ENCODE assay signal across 14 cellular contexts in the genomic region with DNA sequence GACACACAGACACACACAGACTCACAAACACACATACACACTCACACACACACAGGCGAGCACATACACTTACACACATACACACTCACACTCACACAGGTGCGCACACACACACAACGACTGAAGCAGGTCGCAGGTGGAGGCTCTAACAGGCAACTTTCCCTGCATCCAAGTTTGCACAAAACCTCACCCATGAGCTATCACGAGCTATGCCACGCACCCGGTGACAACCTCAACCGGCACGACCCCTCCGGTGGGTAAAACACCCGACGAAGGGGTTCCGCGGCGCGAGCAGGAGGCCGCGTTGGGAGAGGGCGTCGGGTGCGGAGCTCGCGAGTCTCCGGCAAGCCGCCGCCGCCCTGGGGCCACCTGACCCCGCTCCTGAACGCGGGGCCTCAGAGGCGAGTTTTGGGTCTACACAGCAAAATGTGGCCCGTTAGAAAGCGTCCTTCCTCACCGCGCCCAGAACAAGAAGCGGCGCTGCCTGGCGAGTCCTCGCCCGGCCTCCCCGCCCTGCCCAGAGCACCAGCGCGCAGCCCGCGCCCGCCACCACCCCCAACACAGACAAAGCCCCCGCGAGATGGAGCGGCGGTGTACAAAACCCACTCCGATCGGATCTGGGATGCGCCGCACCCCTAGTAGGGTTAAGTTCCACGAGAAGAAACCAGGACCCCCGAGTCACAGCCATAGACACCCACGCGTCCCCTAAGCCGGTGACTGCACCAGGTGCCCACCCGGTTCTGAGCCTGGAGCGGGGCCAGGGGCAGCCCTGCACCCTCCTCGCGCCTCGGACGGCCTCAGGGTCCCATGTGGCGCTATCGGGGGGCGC. TPM values are rescaled to one million over a fixed set of nuclear protein-coding genes. Genes with fewer than 3 reads are reported as not detected.
A peak's percentile ranks its signal among the peaks of the same experiment; 100 is the strongest.
DNase-seq lines count a peak whose midpoint lies in the region; ATAC-seq and TF ChIP-seq lines count a peak whose summit lies in the region.
"Had no signal": no experiment of that assay in that cellular context is flagged by ENCODE, and none has a peak within 500 bp of the region (broad histone marks: within the 10 kb centered on the region; RNA-seq: fewer than 3 reads in every experiment).

No MANE protein-coding gene starts in this region.

- CTCF ChIA-PET in mammary epithelial cell (lab: Charles Lee; ENCODE audit: low non-redundant PET): no interaction called here

- peaks cover 6% of the 10 kb centered on the region for H3K4me1 Mint-ChIP-seq in chondrocyte (ENCODE audit: low read depth)
- H3K4me1 Mint-ChIP-seq in naive B cell: peaks cover 6 to 21% (median 15%) of the 10 kb centered on the region in 3 donors
- H3K4me1 Mint-ChIP-seq: activated CD4-positive, alpha-beta T cell treated with anti-CD3 and anti-CD28 coated beads, Interleukin-2, amount 10 ng/mL, durations not matched to agents 24 days and 14 days had no signal

- dilution Hi-C loops in mammary epithelial cell (cut with HindIII; ENCODE audit: low sequenced_read_pairs): no loop called here

- H3K4me3 Mint-ChIP-seq in chondrocyte (ENCODE audit: unreplicated experiment) (peak overlapping the region; percentile 22), naive B cell (peak overlapping the region; percentile 63 to 92 (median 79))
- H3K4me3 Mint-ChIP-seq: activated CD4-positive, alpha-beta T cell treated with anti-CD3 and anti-CD28 coated beads, Interleukin-2, amount 10 ng/mL, durations not matched to agents 24 days and 14 days had no signal

- H3K27me3 ChIP-seq in breast epithelium (peaks cover 0 to 82% of the 10 kb centered on the region in 2 donors), mammary epithelial cell (ENCODE audit: insufficient read depth, low read length) (peaks cover 30% of the 10 kb centered on the region), upper lobe of left lung (peaks cover 1 to 44% (median 21%) of the 10 kb centered on the region in 4 donors)

- no peak overlapping the region for H3K9ac ChIP-seq in mammary epithelial cell (ENCODE audit: insufficient read depth, low read length)
- H3K9ac ChIP-seq: parathyroid adenoma, SK-N-SH had no signal

- H3K36me3 Mint-ChIP-seq in chondrocyte (ENCODE audit: low read depth) (peaks cover 4% of the 10 kb centered on the region), naive B cell (peaks cover 4 to 16% of the 10 kb centered on the region in 2 donors)

- TF ChIP-seq EP300 in upper lobe of left lung (IDR thresholded peaks at IDR 0.05): no peak

- H3K9me3 Mint-ChIP-seq in chondrocyte (ENCODE audit: low read depth) (peaks cover 9% of the 10 kb centered on the region), naive B cell (peaks cover 4 to 10% (median 6%) of the 10 kb centered on the region in 7 donors)

- H3K36me3 ChIP-seq in breast epithelium (no peaks in the 10 kb centered on the region), mammary epithelial cell (ENCODE audit: insufficient read depth, low read length) (no peaks in the 10 kb centered on the region), upper lobe of left lung (no peaks in the 10 kb centered on the region)

- TF ChIP-seq CTCF in breast epithelium (IDR thresholded peaks at IDR 0.05): no peak
- TF ChIP-seq CTCF in mammary epithelial cell (conservative IDR thresholded peaks at IDR 0.05 in 1 of 2, IDR thresholded peaks at IDR 0.05 in 1 of 2; ENCODE audit: extremely low read depth in 1 of 2, insufficient read depth in 1 of 2, low read depth in 1 of 2, low read length in 2 of 2): no peak
- TF ChIP-seq CTCF in chondrocyte (IDR thresholded peaks at IDR 0.05): no peak
- no peak for TF ChIP-seq CTCF in upper lobe of left lung (IDR thresholded peaks at IDR 0.05)

- DNase-seq in breast epithelium (ENCODE audit: low spot score in 2 of 2) (no peak), mammary epithelial cell (no peak), chondrocyte (ENCODE audit: low spot score) (peak; percentile 62), naive B cell (no peak), upper lobe of left lung (peak; percentile 15 to 80), DMS53 treated with DMSO at 0.1 percent for 48 hours (lab: John Stamatoyannopoulos, UW; ENCODE audit: unreplicated experiment) (no peak)
- DNase-seq: activated CD4-positive, alpha-beta T cell treated with anti-CD3 and anti-CD28 coated beads, Interleukin-2, amount 10 ng/mL, durations not matched to agents 24 days and 14 days had no signal

- H3K4me1 ChIP-seq in breast epithelium: peaks cover 0 to 10% of the 10 kb centered on the region in 2 donors
- H3K4me1 ChIP-seq in mammary epithelial cell (ENCODE audit: insufficient read depth, low read length): no peaks in the 10 kb centered on the region
- peaks cover 14 to 23% (median 16%) of the 10 kb centered on the region in 4 donors for H3K4me1 ChIP-seq in upper lobe of left lung
- H3K4me1 ChIP-seq: parathyroid adenoma had no signal

- in situ Hi-C loops in mammary epithelial cell (cut with MboI; ENCODE audit: low sequenced_read_pairs in 2 of 2): no loop called here

- H3K27ac Mint-ChIP-seq in chondrocyte (ENCODE audit: unreplicated experiment) (no peak overlapping the region), naive B cell (peak overlapping the region in 2 of 6 donors; percentile 60 to 73)
- H3K27ac Mint-ChIP-seq: activated CD4-positive, alpha-beta T cell treated with anti-CD3 and anti-CD28 coated beads, Interleukin-2, amount 10 ng/mL, durations not matched to agents 24 days and 14 days had no signal

- intact Hi-C loops in breast epithelium (cut with DNase I; ENCODE audit: low total_unique reads) (no loop called here), mammary epithelial cell (cut with micrococcal nuclease) (no loop called here)

- peak; percentile 16 to 32 for ATAC-seq in naive B cell (ENCODE audit: low read depth in 2 of 2)
- no peak for ATAC-seq in upper lobe of left lung (ENCODE audit: low FRiP score in 2 of 2)
- ATAC-seq in GM19324 (IDR thresholded peaks at IDR 0.05; ENCODE audit: low FRiP score, unreplicated experiment): no peak
- no peak for ATAC-seq in HG03439 (IDR thresholded peaks at IDR 0.05; ENCODE audit: unreplicated experiment)

- H3K27me3 Mint-ChIP-seq in chondrocyte (ENCODE audit: low read depth) (peaks cover 64% of the 10 kb centered on the region), naive B cell (peaks cover 42 to 87% (median 64%) of the 10 kb centered on the region in 3 donors)

- H3K27ac ChIP-seq in breast epithelium (no peak overlapping the region), mammary epithelial cell (ENCODE audit: insufficient read depth, low read depth, low read length) (no peak overlapping the region), upper lobe of left lung (no peak overlapping the region)
- H3K27ac ChIP-seq: epithelial cell of prostate, parathyroid adenoma had no signal

- H4K20me1 ChIP-seq in mammary epithelial cell (ENCODE audit: insufficient read depth, low read length): no peaks in the 10 kb centered on the region

- H3K4me3 ChIP-seq in breast epithelium (peak overlapping the region in 2 of 3 donors; percentile 31 to 51), mammary epithelial cell (replicated peaks in 1 of 3; ENCODE audit: insufficient read depth in 1 of 3, low read depth in 2 of 3, low read length in 3 of 3) (no peak overlapping the region), upper lobe of left lung (peak overlapping the region in 3 of 4 donors; percentile 15 to 23 (median 16))

- no peaks in the 10 kb centered on the region for H3K79me2 ChIP-seq in mammary epithelial cell (ENCODE audit: insufficient read depth, low read length)
- H3K79me2 ChIP-seq: parathyroid adenoma had no signal

- 7% methylated on average over 31 of the region's 68 CpGs for WGBS in mammary epithelial cell (ENCODE audit: low coverage, missing lambda C conversion rate)
- 10 to 58% methylated on average over 4 to 37 of the region's 68 CpGs for WGBS in upper lobe of left lung, 2 donors

- no peak for TF ChIP-seq POLR2A in breast epithelium (IDR thresholded peaks at IDR 0.05)
- TF ChIP-seq POLR2A in upper lobe of left lung (IDR thresholded peaks at IDR 0.05): no peak

- BruUV-seq in mammary epithelial cell (replicated peaks; lab: Mats Ljungman, UMichigan): no TSS peak

- H3K9me3 ChIP-seq in breast epithelium (peaks cover 0 to 2% of the 10 kb centered on the region in 2 donors), mammary epithelial cell (replicated peaks; ENCODE audit: insufficient read depth, low read length) (no peaks in the 10 kb centered on the region), upper lobe of left lung (no peaks in the 10 kb centered on the region)
- H3K9me3 ChIP-seq: SK-N-SH had no signal

- no peak overlapping the region for H3K4me2 ChIP-seq in mammary epithelial cell (ENCODE audit: insufficient read depth, low read depth, low read length)
- H3K4me2 ChIP-seq: SK-N-SH had no signal

- no peak overlapping the region for H2AFZ ChIP-seq in mammary epithelial cell (ENCODE audit: low read depth, low read length)
- H2AFZ ChIP-seq: parathyroid adenoma had no signal

RNA-seq across cellular contexts. Expression of a gene that starts 0.7 kb away (rescaled TPM):
- total RNA-seq in breast epithelium (under 1 TPM; under 0.01 to 0.32 (median 0.15) TPM), mammary epithelial cell (not detected), chondrocyte (not detected in 3 replicates), upper lobe of left lung (1 to 10 TPM in 1 of 6 donors, under 1 TPM in 3, not detected in 2; 0.15 to 1.2 (median 0.36) TPM)
- polyA plus RNA-seq in mammary epithelial cell (not detected), naive B cell (ENCODE audit: low read depth in 6 of 6) (under 1 TPM in 1 of 6 donors, not detected in 5; 0.09 TPM)
- not detected for polyA minus RNA-seq in mammary epithelial cell
- total RNA-seq: activated CD4-positive, alpha-beta T cell treated with anti-CD3 and anti-CD28 coated beads, Interleukin-2, amount 10 ng/mL, durations not matched to agents 24 days and 14 days; kidney epithelial cell had no signal
- polyA plus RNA-seq: BJ, SK-N-SH had no signal

Comparison
In these comparisons a context has a peak if more than half of its experiments do, and no peak if none do; other contexts are left out.
1. H3K4me3 ChIP-seq: peak in breast epithelium (2 of 3) and upper lobe of left lung (3 of 4); none in mammary epithelial cell (0 of 3).
2. DNase-seq: peak in chondrocyte (single experiment) and upper lobe of left lung (2 of 2); none in breast epithelium (0 of 2), mammary epithelial cell (single experiment), naive B cell (single experiment) and DMS53 treated with DMSO at 0.1 percent for 48 hours (single experiment).
3. ATAC-seq: peak in naive B cell (2 of 2); none in upper lobe of left lung (0 of 2), GM19324 (single experiment) and HG03439 (single experiment).